Comparison of ENCODE assay signal across 27 cellular contexts in the genomic region with DNA sequence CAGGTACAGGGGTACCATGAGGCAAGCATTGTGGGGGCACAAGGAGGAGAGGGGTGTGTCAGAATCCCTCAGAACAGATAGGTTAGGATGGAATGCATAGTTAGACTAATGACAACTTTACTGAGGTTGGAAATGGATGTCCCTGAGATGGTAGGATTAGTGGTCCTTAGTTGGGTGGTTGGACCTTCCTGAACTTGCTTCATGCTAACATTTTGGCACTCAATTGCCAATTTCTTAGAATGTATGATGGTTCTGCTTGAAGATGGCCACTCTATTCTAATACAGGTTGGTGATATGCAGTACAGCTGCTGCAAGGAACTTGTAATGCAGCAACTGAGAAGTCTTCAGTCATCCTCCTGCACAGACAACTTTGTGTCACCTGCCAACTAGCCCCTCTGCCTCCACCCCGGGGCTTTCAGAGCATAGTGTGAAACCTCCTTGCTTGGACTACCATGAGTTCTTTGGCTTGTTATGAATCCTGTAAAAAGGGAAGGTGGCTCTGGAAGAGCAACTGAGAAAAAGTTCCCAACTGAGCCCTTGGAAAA. TPM values are rescaled to one million over a fixed set of nuclear protein-coding genes. Genes with fewer than 3 reads are reported as not detected.
DNase-seq lines count a peak whose midpoint lies in the region; ATAC-seq and TF ChIP-seq lines count a peak whose summit lies in the region.
"Had no signal": no experiment of that assay in that cellular context is flagged by ENCODE, and none has a peak within 500 bp of the region (broad histone marks: within the 10 kb centered on the region; RNA-seq: fewer than 3 reads in every experiment).

No MANE protein-coding gene starts in this region.

- peak overlapping the region; percentile 9 to 20 for H3K27ac Mint-ChIP-seq in effector memory CD8-positive, alpha-beta T cell
- H3K27ac Mint-ChIP-seq: dendritic cell treated with granulocyte-macrophage colony-stimulating factor and Interleukin-4, amounts not matched to agents 40 ng/mL and 50 ng/mL, for 4 days had no signal

- intact Hi-C loops in ascending aorta (cut with DNase I), result no loop called here

- H3K27ac ChIP-seq in KOPT-K1 (ENCODE audit: low read depth, low read length, poor library complexity, severe bottlenecking) (peak overlapping the region; percentile 57), temporal lobe (ENCODE audit: low read depth, low read length) (peak overlapping the region; percentile 93), mesenchymal stem cell (ENCODE audit: low read length, poor library complexity, severe bottlenecking) (no peak overlapping the region), ascending aorta (no peak overlapping the region)
- H3K27ac ChIP-seq: cardiac muscle cell, left lung, parathyroid adenoma had no signal

- H2BK120ac ChIP-seq in mesenchymal stem cell (ENCODE audit: low read depth, low read length), result no peak overlapping the region

- peaks cover 7% of the 10 kb centered on the region for H3K4me1 ChIP-seq in mesenchymal stem cell (ENCODE audit: control insufficient read depth, insufficient read depth, low read depth, low read length)
- H3K4me1 ChIP-seq in ascending aorta, result no peaks in the 10 kb centered on the region
- H3K4me1 ChIP-seq: HAP-1 had no signal

- ATAC-seq in effector memory CD8-positive, alpha-beta T cell (replicated peaks), result no peak
- ATAC-seq: esophagus mucosa had no signal

- no peak overlapping the region for H2AFZ ChIP-seq in mesenchymal stem cell (ENCODE audit: low read depth, low read length)
- H2AFZ ChIP-seq: parathyroid adenoma had no signal

- H3K27me3 ChIP-seq in mesenchymal stem cell (ENCODE audit: control insufficient read depth in 1 of 2, insufficient read depth in 1 of 2, low read length in 2 of 2), result peaks cover 10 to 79% of the 10 kb centered on the region in 2 experiments
- H3K27me3 ChIP-seq in ascending aorta, result no peaks in the 10 kb centered on the region

- peaks cover 11% of the 10 kb centered on the region for H3K36me3 Mint-ChIP-seq in effector memory CD8-positive, alpha-beta T cell (ENCODE audit: insufficient read depth)
- H3K36me3 Mint-ChIP-seq: activated naive CD4-positive, alpha-beta T cell treated with anti-CD3 and anti-CD28 coated beads, Interleukin-2, amount 50 U/mL, for 72 hours had no signal

- H2BK12ac ChIP-seq in mesenchymal stem cell (ENCODE audit: low read length in 2 of 2), result no peak overlapping the region

- 94% methylated on average over 1 of the region's 1 CpG for WGBS in mesenchymal stem cell

- H3K4me3 Mint-ChIP-seq in effector memory CD8-positive, alpha-beta T cell, result no peak overlapping the region
- H3K4me3 Mint-ChIP-seq: B cell; dendritic cell treated with granulocyte-macrophage colony-stimulating factor and Interleukin-4, amounts not matched to agents 40 ng/mL and 50 ng/mL, for 4 days; neural crest cell; T-helper 2 cell treated with Interferon-gamma antibody and Interleukin-4, amounts not matched to agents 5 μg/mL and 100 μg/mL, for 36 hours had no signal

- H3K4me3 ChIP-seq in mesenchymal stem cell (ENCODE audit: insufficient read depth in 1 of 2, low read depth in 1 of 2, low read length in 2 of 2), result no peak overlapping the region
- H3K4me3 ChIP-seq in ascending aorta, result no peak overlapping the region
- H3K4me3 ChIP-seq: cardiac muscle cell, HAP-1, left lung had no signal

- H3K4me1 Mint-ChIP-seq in effector memory CD8-positive, alpha-beta T cell (ENCODE audit: low read depth in 2 of 2), result peaks cover 0 to 4% of the 10 kb centered on the region in 2 donors
- H3K4me1 Mint-ChIP-seq: neural crest cell had no signal

- no peak overlapping the region for H3K18ac ChIP-seq in mesenchymal stem cell (ENCODE audit: low read depth in 1 of 2, low read length in 2 of 2)

- no peak overlapping the region for H3K4me2 ChIP-seq in mesenchymal stem cell (ENCODE audit: low read length, poor library complexity, severe bottlenecking)

- H3K9ac ChIP-seq in mesenchymal stem cell (ENCODE audit: low read length), result no peak overlapping the region
- H3K9ac ChIP-seq: parathyroid adenoma had no signal

- no peak overlapping the region for H2BK15ac ChIP-seq in mesenchymal stem cell (ENCODE audit: low read depth, poor library complexity, severe bottlenecking)

- H3K36me3 ChIP-seq in KOPT-K1 (ENCODE audit: insufficient read depth, low read length) (peaks cover 6% of the 10 kb centered on the region; the same call in 1 of the 2 replicates), mesenchymal stem cell (ENCODE audit: control insufficient read depth in 1 of 2, insufficient read depth in 2 of 2, low read depth in 1 of 2, low read length in 2 of 2) (peaks cover 12% of the 10 kb centered on the region in 2 experiments), ascending aorta (peaks cover 2 to 5% of the 10 kb centered on the region in 2 donors)
- H3K36me3 ChIP-seq: cardiac muscle cell had no signal

- peak; percentile 57 for DNase-seq in activated effector memory CD4-positive, alpha-beta T cell treated with anti-CD3 and anti-CD28 coated beads, Interleukin-2, amount 50 U/mL, for 16 hours
- no peak for DNase-seq in activated effector memory CD4-positive, alpha-beta T cell treated with Interleukin-2 at 50 U/mL for 16 hours
- no peak for DNase-seq in effector memory CD8-positive, alpha-beta T cell
- no peak for DNase-seq in mesenchymal stem cell
- no peak for DNase-seq in ascending aorta (ENCODE audit: low spot score in 2 of 2)
- DNase-seq: activated CD4-positive, alpha-beta T cell treated with anti-CD3 and anti-CD28 coated beads for 1 hour; DMS 273 treated with DMSO at 0.1 percent for 48 hours; glutamatergic neuron; KG1; left lung; MM.1S; retina; stimulated activated naive CD4-positive, alpha-beta T cell had no signal

- no peak overlapping the region for H4K91ac ChIP-seq in mesenchymal stem cell (ENCODE audit: low read length)

- H3K79me1 ChIP-seq in mesenchymal stem cell (replicated peaks; ENCODE audit: low read length, poor library complexity, severe bottlenecking), result no peaks in the 10 kb centered on the region

- H3K9me3 Mint-ChIP-seq in effector memory CD8-positive, alpha-beta T cell, result no peaks in the 10 kb centered on the region
- H3K9me3 Mint-ChIP-seq: activated naive CD4-positive, alpha-beta T cell treated with anti-CD3 and anti-CD28 coated beads, Interleukin-2, amount 50 U/mL, for 72 hours; dendritic cell treated with granulocyte-macrophage colony-stimulating factor and Interleukin-4, amounts not matched to agents 40 ng/mL and 50 ng/mL, for 4 days; neural crest cell; T-helper 2 cell treated with Interferon-gamma antibody and Interleukin-4, amounts not matched to agents 5 μg/mL and 100 μg/mL, for 36 hours had no signal

- TF ChIP-seq CTCF in ascending aorta (IDR thresholded peaks at IDR 0.05), result no peak

- H4K8ac ChIP-seq in mesenchymal stem cell (ENCODE audit: low read length), result no peak overlapping the region

- no peak overlapping the region for H3K23ac ChIP-seq in mesenchymal stem cell (ENCODE audit: low read length in 2 of 2)

- H2BK5ac ChIP-seq in mesenchymal stem cell (ENCODE audit: low read depth, low read length, poor library complexity, severe bottlenecking), result no peak overlapping the region

- H3K4ac ChIP-seq in mesenchymal stem cell (ENCODE audit: low read depth in 1 of 2, low read length in 2 of 2), result no peak overlapping the region

- H3K9me3 ChIP-seq in KOPT-K1 (ENCODE audit: insufficient read depth, low read length, poor library complexity, severe bottlenecking), result no peaks in the 10 kb centered on the region
- H3K9me3 ChIP-seq in mesenchymal stem cell (ENCODE audit: control insufficient read depth, low read length), result no peaks in the 10 kb centered on the region
- no peaks in the 10 kb centered on the region for H3K9me3 ChIP-seq in ascending aorta
- H3K9me3 ChIP-seq: HAP-1, left lung had no signal

- no peak overlapping the region for H3K14ac ChIP-seq in mesenchymal stem cell (ENCODE audit: low read length in 2 of 2)

- no peak overlapping the region for H2AK5ac ChIP-seq in mesenchymal stem cell (ENCODE audit: low read length, severe bottlenecking)

- no peaks in the 10 kb centered on the region for H3K27me3 Mint-ChIP-seq in effector memory CD8-positive, alpha-beta T cell

RNA-seq across cellular contexts. Expression of gene CCNI2, which starts 5.4 kb away (rescaled TPM):
- total RNA-seq in temporal lobe (under 0.01 TPM), ascending aorta (not detected)
- not detected for polyA plus RNA-seq in mesenchymal stem cell (2013, experiment 1 of 2)
- polyA plus RNA-seq in mesenchymal stem cell (2013, experiment 2 of 2), result not detected
- total RNA-seq: cardiac muscle cell, esophagus mucosa, fibroblast of villous mesenchyme, mesenteric fat pad, neural crest cell, skeletal muscle tissue had no signal

RNA-seq across cellular contexts. Expression of gene KIF3A, which starts 15.3 kb away (rescaled TPM):
- 75.0 TPM for total RNA-seq in temporal lobe
- 8.1 TPM for polyA plus RNA-seq in mesenchymal stem cell (2013, experiment 1 of 2)
- polyA plus RNA-seq in mesenchymal stem cell (2013, experiment 2 of 2), result 8.2 TPM
- total RNA-seq in ascending aorta, result 4.4 TPM

RNA-seq across cellular contexts. Expression of gene SEPTIN8, which starts 24.4 kb away (rescaled TPM):
- total RNA-seq in temporal lobe, result 27.3 TPM
- polyA plus RNA-seq in mesenchymal stem cell (2013, experiment 1 of 2), result 56.6 TPM
- 56.6 TPM for polyA plus RNA-seq in mesenchymal stem cell (2013, experiment 2 of 2)
- 113 TPM for total RNA-seq in ascending aorta

Comparison
In these comparisons a context has a peak if more than half of its experiments do, and no peak if none do; other contexts are left out.
1. H3K27ac ChIP-seq: peak in KOPT-K1 (single experiment) and temporal lobe (single experiment); none in mesenchymal stem cell (single experiment) and ascending aorta (0 of 2).
2. RNA of gene KIF3A, which starts 15.3 kb away (total RNA-seq): 75.0 TPM in temporal lobe (single experiment); 4.4 TPM in ascending aorta (single experiment); every median in the first group is over 10 times any median in the second.